8 cellular contexts compared by ENCODE assay signal in genomic region chr1:32871364-32872188, GRCh38. TPM values are rescaled to one million over a fixed set of nuclear protein-coding genes. Genes with fewer than 3 reads are reported as not detected.
DNase-seq lines count a peak whose midpoint lies in the region; ATAC-seq, FAIRE-seq and TF ChIP-seq lines count a peak whose summit lies in the region.

No MANE protein-coding gene starts in this region.

- H3K9me3 ChIP-seq in vagina: no peaks in the 10 kb centered on the region

- TF ChIP-seq POLR2A in vagina (IDR thresholded peaks at IDR 0.05): no peak

- H3K27me3 ChIP-seq in vagina: no peaks in the 10 kb centered on the region

- H3K4me3 ChIP-seq in cardiac fibroblast (replicated peaks in 1 of 2; ENCODE audit: low read depth in 2 of 2, low read length in 2 of 2) (peak overlapping the region; percentile 43 to 45), vagina (peak overlapping the region; percentile 38 to 56)

- TF ChIP-seq CTCF in cardiac fibroblast (IDR thresholded peaks at IDR 0.05; ENCODE audit: low read depth, low read length): no peak
- no peak for TF ChIP-seq CTCF in vagina (IDR thresholded peaks at IDR 0.05)
- TF ChIP-seq CTCF in D721Med (IDR thresholded peaks at IDR 0.05; ENCODE audit: insufficient read depth, missing control alignments): no peak

- no peaks in the 10 kb centered on the region for H3K36me3 ChIP-seq in vagina

- peaks cover 26% of the 10 kb centered on the region for H3K4me1 ChIP-seq in vagina

- peak; percentile 26 for ATAC-seq in Right ventricle myocardium inferior
- no peak for ATAC-seq in HG03139 (IDR thresholded peaks at IDR 0.05; ENCODE audit: unreplicated experiment)

- FAIRE-seq in D721Med (lab: Jason Lieb, UNC): no peak

- DNase-seq in Right ventricle myocardium inferior (ENCODE audit: missing footprints) (no peak), cardiac septum (ENCODE audit: low spot score) (no peak), cardiac fibroblast (ENCODE audit: low read depth in 2 of 2) (peak in 1 of 2 donors; percentile 41), mesenteric fat pad (ENCODE audit: low spot score) (peak; percentile 43), vagina (ENCODE audit: extremely low spot score in 2 of 2) (peak in 1 of 2 donors; percentile 49), D721Med (ENCODE audit: insufficient read length, low spot score) (no peak), putamen (ENCODE audit: low spot score) (no peak)

- intact Hi-C loops in Right ventricle myocardium inferior (cut with DNase I): loop anchor here (2.0 to 5.0 kb wide), 2 partner anchors 55 to 169 kb away; partner anchors contain the start of genes S100PBP, SYNC and YARS1
- intact Hi-C loops in cardiac septum (cut with DNase I): loop anchor here (5.0 kb wide), 2 partner anchors 54 to 159 kb away; partner anchors contain the start of genes S100PBP and YARS1
- intact Hi-C loops in vagina (cut with DNase I): loop anchor here (10.0 kb wide), 1 partner anchor 157 kb away; no protein-coding TSS in a partner anchor

- H3K27ac ChIP-seq in vagina: no peak overlapping the region

RNA-seq across cellular contexts. Expression of gene FNDC5, which starts 0.9 kb away (rescaled TPM):
- total RNA-seq in Right ventricle myocardium inferior (139 TPM), cardiac septum (18.7 TPM), mesenteric fat pad (0.96 TPM), vagina (4.7 TPM)

RNA-seq across cellular contexts. Expression of gene HPCA, which starts 14.7 kb away (rescaled TPM):
- total RNA-seq in Right ventricle myocardium inferior (not detected), cardiac septum (not detected), mesenteric fat pad (not detected), vagina (not detected)

RNA-seq across cellular contexts. Expression of gene TMEM54, which starts 29.6 kb away (rescaled TPM):
- total RNA-seq in Right ventricle myocardium inferior: 10.9 TPM
- 17.0 TPM for total RNA-seq in cardiac septum
- total RNA-seq in mesenteric fat pad: 26.8 TPM
- total RNA-seq in vagina: 36.1 TPM

RNA-seq across cellular contexts. Expression of gene S100PBP, which starts 54.1 kb away (rescaled TPM):
- 11.7 TPM for total RNA-seq in Right ventricle myocardium inferior
- 12.5 TPM for total RNA-seq in cardiac septum
- 25.0 TPM for total RNA-seq in mesenteric fat pad
- total RNA-seq in vagina: 19.6 TPM

RNA-seq across cellular contexts. Expression of gene YARS1, which starts 54.4 kb away (rescaled TPM):
- total RNA-seq in Right ventricle myocardium inferior (29.8 TPM), cardiac septum (27.8 TPM), mesenteric fat pad (125 TPM), vagina (41.3 TPM)
